ENCODE assay signal across 34 cellular contexts in genomic region chr1:7438396-7438785, GRCh38.
"Had no signal": no experiment of that assay in that cellular context is flagged by ENCODE, and none has a peak within 500 bp of the region (broad histone marks: within the 10 kb centered on the region; RNA-seq: fewer than 3 reads in every experiment).

No MANE protein-coding gene starts in this region.

- H3K36me3 ChIP-seq: adrenal gland, cardiac muscle cell, heart left ventricle had no signal

- H3K27me3 ChIP-seq: adrenal gland, body of pancreas, cardiac muscle cell, dorsolateral prefrontal cortex, heart left ventricle had no signal

- H3K4me3 ChIP-seq: adrenal gland, body of pancreas, cardiac muscle cell, coronary artery, dorsolateral prefrontal cortex, heart left ventricle had no signal

- ATAC-seq: activated naive CD8-positive, alpha-beta T cell treated with anti-CD3 and anti-CD28 coated beads, Interleukin-2, amount 50 U/mL, for 24 hours; activated T-cell treated with anti-CD3 and anti-CD28 coated beads, Interleukin-2, amount 50 U/mL, for 72 hours; body of pancreas; esophagus mucosa; heart left ventricle; WTC11 had no signal

- H3K4me1 ChIP-seq: adrenal gland had no signal

- FAIRE-seq: frontal cortex, TTC549 had no signal

- H3K27ac ChIP-seq: adrenal gland, body of pancreas, cardiac muscle cell, coronary artery, dorsolateral prefrontal cortex, heart left ventricle, VCaP had no signal

- DNase-seq: activated CD4-positive, alpha-beta memory T cell treated with anti-CD3 and anti-CD28 coated beads, Interleukin-2, amount 10 ng/mL, durations not matched to agents 7 days and 5 days; activated CD4-positive, alpha-beta T cell treated with anti-CD3 and anti-CD28 coated beads for 1 hour; activated CD4-positive, alpha-beta T cell treated with anti-CD3 and anti-CD28 coated beads for 4 hours; activated CD4-positive, alpha-beta T cell treated with anti-CD3 and anti-CD28 coated beads, Interleukin-2, amount 10 ng/mL, durations not matched to agents 7 days and 5 days; activated CD4-positive, alpha-beta T cell treated with anti-CD3 and anti-CD28 coated beads, Interleukin-2, amount 50 U/mL, for 4 hours; activated CD8-positive, alpha-beta memory T cell treated with anti-CD3 and anti-CD28 coated beads, Interleukin-2, amount 50 U/mL, for 48 hours; activated gamma-delta T cell; activated naive CD4-positive, alpha-beta T cell; activated naive CD4-positive, alpha-beta T cell treated with anti-CD3 and anti-CD28 coated beads, Interleukin-2, amount 50 U/mL, for 16 hours; activated naive CD8-positive, alpha-beta T cell treated with anti-CD3 and anti-CD28 coated beads for 36 hours; activated naive CD8-positive, alpha-beta T cell treated with anti-CD3 and anti-CD28 coated beads, Interleukin-2, amount 50 U/mL, for 24 hours; activated T-cell treated with anti-CD3 and anti-CD28 coated beads for 4 hours; activated T-cell treated with anti-CD3 and anti-CD28 coated beads, Interleukin-2, amount 50 U/mL, for 24 hours; activated T-cell treated with anti-CD3 and anti-CD28 coated beads, Interleukin-2, amount 50 U/mL, for 72 hours; adrenal gland; amygdala; aorta; body of pancreas; central memory CD4-positive, alpha-beta T cell; cerebellar nuclear complex; dorsolateral prefrontal cortex; effector memory CD4-positive, alpha-beta T cell; endodermal cell; foreskin fibroblast; glutamatergic neuron; heart left ventricle; T-helper 2 cell had no signal

- H3K9me3 ChIP-seq: adrenal gland, heart left ventricle had no signal
